In the genomic region with DNA sequence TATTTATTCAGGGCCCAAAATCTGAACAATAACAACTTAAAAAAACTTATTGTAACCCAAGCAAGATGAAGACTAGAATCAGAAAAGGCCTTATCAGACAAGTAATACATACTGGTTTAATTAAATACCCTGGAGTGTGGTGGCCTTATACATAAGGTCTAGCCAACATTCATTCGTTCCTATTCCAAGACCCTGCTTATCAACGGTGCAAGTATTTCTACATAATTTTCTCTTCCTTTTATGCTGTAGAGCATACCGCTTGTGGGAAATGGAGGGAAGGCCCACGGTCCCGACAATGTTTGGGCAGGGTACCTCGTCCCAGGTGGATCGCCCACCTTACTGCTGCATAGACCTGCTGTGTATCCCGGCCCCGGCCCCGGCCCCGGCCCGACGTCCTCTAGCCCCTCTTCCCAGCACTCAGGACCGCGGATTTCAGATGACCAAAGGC, we compare ENCODE assay signal across 8 cellular contexts. TPM values are rescaled to one million over a fixed set of nuclear protein-coding genes. Genes with fewer than 3 reads are reported as not detected.
A peak's percentile ranks its signal among the peaks of the same experiment; 100 is the strongest.
DNase-seq lines count a peak whose midpoint lies in the region; ATAC-seq and TF ChIP-seq lines count a peak whose summit lies in the region.

No MANE protein-coding gene starts in this region.

- DNase-seq in ELR (ENCODE audit: low read depth) (peak; percentile 6), Panc1 (ENCODE audit: low read depth, low spot score) (no peak), epithelial cell of prostate (ENCODE audit: low read depth, low spot score) (no peak), trophoblast cell (no peak), NCI-H748 (lab: John Stamatoyannopoulos, UW; ENCODE audit: unreplicated experiment) (no peak)
- no peak for DNase-seq in stimulated activated CD4-positive, alpha-beta T cell treated with anti-CD3 and anti-CD28 coated beads, Interleukin-15, amount 100 ng/mL, for 24 hours

- peaks cover 20% of the 10 kb centered on the region for H3K36me3 ChIP-seq in Panc1 (ENCODE audit: control insufficient read depth, insufficient read depth, low read length)
- H3K36me3 ChIP-seq in trophoblast cell (ENCODE audit: control insufficient read depth in 1 of 2, insufficient read depth in 2 of 2, low read length in 2 of 2): peaks cover 9 to 15% of the 10 kb centered on the region in 2 experiments

- peak overlapping the region; percentile 1 for H2AFZ ChIP-seq in trophoblast cell (ENCODE audit: insufficient read depth, low read length, poor library complexity)

- H3K4me2 ChIP-seq in trophoblast cell (ENCODE audit: low read length): peak overlapping the region; percentile 57

- H3K14ac ChIP-seq in trophoblast cell (ENCODE audit: low read length): peak overlapping the region; percentile 5

- no CpG with 5 or more reads among the region's 15 CpGs for WGBS in trophoblast cell (ENCODE audit: extremely low coverage, insufficient coverage, insufficient read length)

- POLR2A ChIA-PET in Panc1 (lab: Charles Lee): no interaction called here

- no peak overlapping the region for H3K18ac ChIP-seq in trophoblast cell (ENCODE audit: low read length)

- no peak overlapping the region for H3K23ac ChIP-seq in trophoblast cell (ENCODE audit: low read length)

- peaks cover 13% of the 10 kb centered on the region for H3K79me2 ChIP-seq in trophoblast cell (ENCODE audit: control insufficient read depth, insufficient read depth, low read length, poor library complexity)

- 0 out of 2 replicates have a peak, but pooled peaks have one; percentile 2 for ATAC-seq in Panc1
- no peak for ATAC-seq in HG02678 (IDR thresholded peaks at IDR 0.05; ENCODE audit: unreplicated experiment)
- no peak for ATAC-seq in GM18511 (IDR thresholded peaks at IDR 0.05; ENCODE audit: unreplicated experiment)

- H3K9ac ChIP-seq in trophoblast cell (ENCODE audit: low read length): peak overlapping the region; percentile 49

- TF ChIP-seq CTCF in Panc1 (IDR thresholded peaks at IDR 0.05): no peak

- CTCF ChIA-PET in Panc1 (lab: Charles Lee): no interaction called here

- peaks cover 6% of the 10 kb centered on the region for H3K79me1 ChIP-seq in trophoblast cell (ENCODE audit: low read length)

- no peak overlapping the region for H4K91ac ChIP-seq in trophoblast cell (ENCODE audit: low read depth, low read length)

- H3K27me3 ChIP-seq in Panc1 (ENCODE audit: control insufficient read depth, insufficient read depth, low read length) (no peaks in the 10 kb centered on the region), trophoblast cell (ENCODE audit: insufficient read depth, low read length) (no peaks in the 10 kb centered on the region)

- H2BK120ac ChIP-seq in trophoblast cell (ENCODE audit: insufficient read depth, low read length, poor library complexity): no peak overlapping the region

- H4K8ac ChIP-seq in trophoblast cell (ENCODE audit: low read depth, low read length): peak overlapping the region; percentile 5

- H4K12ac ChIP-seq in trophoblast cell (ENCODE audit: low read depth, low read length): peak overlapping the region; percentile 0

- H2BK5ac ChIP-seq in trophoblast cell (ENCODE audit: low read depth, low read length, poor library complexity): no peak overlapping the region

- BruUV-seq in Panc1 (replicated peaks; lab: Mats Ljungman, UMichigan): TSS peak; percentile 61

- in situ Hi-C loops in Panc1 (cut with HindIII; ENCODE audit: low pct_unique_long_range_greater_than_20kb, low sequenced_read_pairs): no loop called here

- H3K9me3 ChIP-seq in Panc1 (ENCODE audit: control insufficient read depth, insufficient read depth, low read depth, low read length) (no peaks in the 10 kb centered on the region), trophoblast cell (ENCODE audit: insufficient read depth, low read depth, low read length) (no peaks in the 10 kb centered on the region)

- H3K4ac ChIP-seq in trophoblast cell (ENCODE audit: low read depth, low read length): peak overlapping the region; percentile 98

- H2BK12ac ChIP-seq in trophoblast cell (ENCODE audit: low read length): no peak overlapping the region

- intact Hi-C loops in Panc1 (cut with micrococcal nuclease; ENCODE audit: unreplicated experiment): loop anchor here (10.0 kb wide), 1 partner anchor 109 kb away; no protein-coding TSS in a partner anchor

- H3K4me1 ChIP-seq in Panc1 (ENCODE audit: control insufficient read depth, insufficient read depth, low read length) (peaks cover 20% of the 10 kb centered on the region), trophoblast cell (ENCODE audit: control insufficient read depth in 1 of 2, insufficient read depth in 2 of 2, low read length in 2 of 2) (peaks cover 2% of the 10 kb centered on the region in 2 experiments)

- H3K4me3 ChIP-seq in Panc1 (ENCODE audit: low read depth in 2 of 2, low read length in 2 of 2) (peak overlapping the region; percentile 75 to 82), trophoblast cell (ENCODE audit: low read depth, low read length) (peak overlapping the region; percentile 97)

- peak overlapping the region; percentile 92 for H3K27ac ChIP-seq in Panc1 (ENCODE audit: low read length)
- H3K27ac ChIP-seq in epithelial cell of prostate: peak overlapping the region; percentile 75
- H3K27ac ChIP-seq in trophoblast cell (ENCODE audit: low read depth, low read length): no peak overlapping the region

- no peak overlapping the region for H2AK5ac ChIP-seq in trophoblast cell (ENCODE audit: low read length)

RNA-seq across cellular contexts. Expression of a gene that starts 0.7 kb away (rescaled TPM):
- 46.8 TPM for total RNA-seq in Panc1 (2021; ENCODE audit: unreplicated experiment)
- 18.7 TPM for polyA plus RNA-seq in Panc1 (2012; ENCODE audit: insufficient read length)
- polyA plus RNA-seq in trophoblast cell (2013): 21.7 and 21.9 TPM in 2 replicates

RNA-seq across cellular contexts. Expression of a gene that starts 33.6 kb away (rescaled TPM):
- 2.8 TPM for total RNA-seq in Panc1 (2021; ENCODE audit: unreplicated experiment)
- 2.0 TPM for polyA plus RNA-seq in Panc1 (2012; ENCODE audit: insufficient read length)
- 0.77 and 0.89 TPM in 2 replicates for polyA plus RNA-seq in trophoblast cell (2013)

RNA-seq across cellular contexts. Expression of a gene that starts 53.5 kb away (rescaled TPM):
- total RNA-seq in Panc1 (2021; ENCODE audit: unreplicated experiment): 12.1 TPM
- 7.2 TPM for polyA plus RNA-seq in Panc1 (2012; ENCODE audit: insufficient read length)
- 6.5 and 7.1 TPM in 2 replicates for polyA plus RNA-seq in trophoblast cell (2013)
